1 cellular context compared by ENCODE assay signal in genomic region chr7:148615085-148615750, GRCh38.
A peak's percentile ranks its signal among the peaks of the same experiment; 100 is the strongest.
TF ChIP-seq lines count a peak whose summit lies in the region.

No MANE protein-coding gene starts in this region.

TF ChIP-seq in HepG2, 621 proteins besides CTCF, POLR2A, EP300 and RAD21 (continued from another document):
- TF ChIP-seq GRHL1 (CRISPR knock-in tag; conservative IDR thresholded peaks at IDR 0.05) (no peak), SP140L (CRISPR knock-in tag; IDR thresholded peaks at IDR 0.05; ENCODE audit: borderline replicate concordance) (no peak), ZNF256 (CRISPR knock-in tag; conservative IDR thresholded peaks at IDR 0.05) (no peak), PAF1 (CRISPR knock-in tag; IDR thresholded peaks at IDR 0.05) (no peak), ZFP36L1 (CRISPR knock-in tag; IDR thresholded peaks at IDR 0.05) (no peak), ZNF607 (CRISPR knock-in tag; IDR thresholded peaks at IDR 0.05; ENCODE audit: borderline replicate concordance) (no peak), PRPF4 (IDR thresholded peaks at IDR 0.05; ENCODE audit: low read depth, low read length, poor library complexity, severe bottlenecking) (no peak), ZSCAN20 (CRISPR knock-in tag; IDR thresholded peaks at IDR 0.05; ENCODE audit: borderline replicate concordance) (no peak), MED1 (CRISPR knock-in tag; IDR thresholded peaks at IDR 0.05) (0 out of 2 replicates have a peak, but pooled peaks have one; percentile 11), IRF9 (CRISPR knock-in tag; IDR thresholded peaks at IDR 0.05; ENCODE audit: borderline replicate concordance) (no peak), KDM3A (CRISPR knock-in tag; IDR thresholded peaks at IDR 0.05; ENCODE audit: low read depth) (no peak), SOX13 (IDR thresholded peaks at IDR 0.05) (no peak), SOX13 (CRISPR knock-in tag; conservative IDR thresholded peaks at IDR 0.05 in 1 of 2, IDR thresholded peaks at IDR 0.05 in 1 of 2) (no peak), PAXIP1 (CRISPR knock-in tag; conservative IDR thresholded peaks at IDR 0.05) (0 out of 2 replicates have a peak, but pooled peaks have one; percentile 25), ZNF547 (CRISPR knock-in tag; IDR thresholded peaks at IDR 0.05) (no peak), SALL1 (CRISPR knock-in tag; IDR thresholded peaks at IDR 0.05) (peak; percentile 17; the same call in 1 of the 2 replicates), RARA (CRISPR knock-in tag; IDR thresholded peaks at IDR 0.05) (0 out of 2 replicates have a peak, but pooled peaks have one; percentile 9), POLR2AphosphoS5 (IDR thresholded peaks at IDR 0.05; ENCODE audit: low read depth, low read length) (no peak), SRSF4 (IDR thresholded peaks at IDR 0.05; ENCODE audit: low read depth, low read length, poor library complexity, severe bottlenecking) (no peak), ZNF562 (CRISPR knock-in tag; IDR thresholded peaks at IDR 0.05; ENCODE audit: borderline replicate concordance) (no peak), CREBL2 (CRISPR knock-in tag; IDR thresholded peaks at IDR 0.05; ENCODE audit: borderline replicate concordance) (no peak), MAX (IDR thresholded peaks at IDR 0.05) (0 out of 2 replicates have a peak, but pooled peaks have one; percentile 31), HNF4A (CRISPR knock-in tag; IDR thresholded peaks at IDR 0.05) (peak; percentile 72), TCF7 (IDR thresholded peaks at IDR 0.05; ENCODE audit: low read depth) (peak; percentile 50), MAZ (IDR thresholded peaks at IDR 0.05; ENCODE audit: borderline replicate concordance, low read depth, low read length) (no peak), MAZ (CRISPR knock-in tag; IDR thresholded peaks at IDR 0.05; ENCODE audit: low read depth) (no peak)
- TF ChIP-seq, protein P1, sequence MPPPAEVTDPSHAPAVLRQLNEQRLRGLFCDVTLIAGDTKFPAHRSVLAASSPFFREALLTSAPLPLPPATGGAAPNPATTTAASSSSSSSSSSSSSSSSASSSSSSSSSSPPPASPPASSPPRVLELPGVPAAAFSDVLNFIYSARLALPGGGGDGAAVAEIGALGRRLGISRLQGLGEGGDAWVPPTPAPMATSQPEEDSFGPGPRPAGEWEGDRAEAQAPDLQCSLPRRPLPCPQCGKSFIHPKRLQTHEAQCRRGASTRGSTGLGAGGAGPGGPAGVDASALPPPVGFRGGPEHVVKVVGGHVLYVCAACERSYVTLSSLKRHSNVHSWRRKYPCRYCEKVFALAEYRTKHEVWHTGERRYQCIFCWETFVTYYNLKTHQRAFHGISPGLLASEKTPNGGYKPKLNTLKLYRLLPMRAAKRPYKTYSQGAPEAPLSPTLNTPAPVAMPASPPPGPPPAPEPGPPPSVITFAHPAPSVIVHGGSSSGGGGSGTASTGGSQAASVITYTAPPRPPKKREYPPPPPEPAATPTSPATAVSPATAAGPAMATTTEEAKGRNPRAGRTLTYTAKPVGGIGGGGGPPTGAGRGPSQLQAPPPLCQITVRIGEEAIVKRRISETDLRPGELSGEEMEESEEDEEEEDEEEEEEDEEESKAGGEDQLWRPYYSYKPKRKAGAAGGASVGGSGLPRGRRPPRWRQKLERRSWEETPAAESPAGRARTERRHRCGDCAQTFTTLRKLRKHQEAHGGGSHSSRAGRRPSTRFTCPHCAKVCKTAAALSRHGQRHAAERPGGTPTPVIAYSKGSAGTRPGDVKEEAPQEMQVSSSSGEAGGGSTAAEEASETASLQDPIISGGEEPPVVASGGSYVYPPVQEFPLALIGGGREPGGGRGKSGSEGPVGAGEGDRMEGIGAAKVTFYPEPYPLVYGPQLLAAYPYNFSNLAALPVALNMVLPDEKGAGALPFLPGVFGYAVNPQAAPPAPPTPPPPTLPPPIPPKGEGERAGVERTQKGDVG (CRISPR knock-in tag; IDR thresholded peaks at IDR 0.05; ENCODE audit: borderline replicate concordance), result no peak
- TF ChIP-seq, protein P2, sequence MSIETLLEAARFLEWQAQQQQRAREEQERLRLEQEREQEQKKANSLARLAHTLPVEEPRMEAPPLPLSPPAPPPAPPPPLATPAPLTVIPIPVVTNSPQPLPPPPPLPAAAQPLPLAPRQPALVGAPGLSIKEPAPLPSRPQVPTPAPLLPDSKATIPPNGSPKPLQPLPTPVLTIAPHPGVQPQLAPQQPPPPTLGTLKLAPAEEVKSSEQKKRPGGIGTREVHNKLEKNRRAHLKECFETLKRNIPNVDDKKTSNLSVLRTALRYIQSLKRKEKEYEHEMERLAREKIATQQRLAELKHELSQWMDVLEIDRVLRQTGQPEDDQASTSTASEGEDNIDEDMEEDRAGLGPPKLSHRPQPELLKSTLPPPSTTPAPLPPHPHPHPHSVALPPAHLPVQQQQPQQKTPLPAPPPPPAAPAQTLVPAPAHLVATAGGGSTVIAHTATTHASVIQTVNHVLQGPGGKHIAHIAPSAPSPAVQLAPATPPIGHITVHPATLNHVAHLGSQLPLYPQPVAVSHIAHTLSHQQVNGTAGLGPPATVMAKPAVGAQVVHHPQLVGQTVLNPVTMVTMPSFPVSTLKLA (IDR thresholded peaks at IDR 0.05), result 0 out of 2 replicates have a peak, but pooled peaks have one; percentile 7
